28 cellular contexts compared by ENCODE assay signal in the genomic region with DNA sequence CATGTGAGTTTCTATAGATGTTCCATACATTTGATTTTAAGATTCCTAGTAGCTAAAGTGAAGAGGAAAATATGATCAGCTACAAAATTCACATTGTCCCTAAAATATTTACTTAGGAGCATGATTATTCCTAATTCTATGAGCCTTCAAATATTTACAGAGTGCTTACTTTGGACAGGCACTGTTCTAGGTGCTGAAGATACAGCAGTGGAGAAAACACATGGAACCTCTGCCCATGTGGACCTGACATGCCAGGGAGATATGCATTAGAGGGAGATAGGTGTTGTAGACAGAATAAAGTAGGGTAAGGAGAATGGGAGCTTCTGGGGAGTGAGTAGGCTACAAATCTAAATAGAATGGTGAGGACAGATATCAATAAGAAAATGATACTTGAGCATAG.
"Had no signal": no experiment of that assay in that cellular context is flagged by ENCODE, and none has a peak within 500 bp of the region (broad histone marks: within the 10 kb centered on the region; RNA-seq: fewer than 3 reads in every experiment).

No MANE protein-coding gene starts in this region.

- H3K27ac ChIP-seq: coronary artery, dorsolateral prefrontal cortex, epithelial cell of prostate, esophagus muscularis mucosa, esophagus squamous epithelium, foreskin keratinocyte, gastrocnemius medialis, gastroesophageal sphincter, heart left ventricle, heart right ventricle, hepatocyte had no signal

- H3K27ac Mint-ChIP-seq: dendritic cell treated with granulocyte-macrophage colony-stimulating factor and Interleukin-4, amounts not matched to agents 40 ng/mL and 50 ng/mL, for 4 days; effector memory CD8-positive, alpha-beta T cell; endodermal cell had no signal

- H3K4me3 Mint-ChIP-seq: dendritic cell treated with granulocyte-macrophage colony-stimulating factor and Interleukin-4, amounts not matched to agents 40 ng/mL and 50 ng/mL, for 4 days; effector memory CD8-positive, alpha-beta T cell; endodermal cell had no signal

- ATAC-seq: effector memory CD8-positive, alpha-beta T cell; esophagus mucosa; foreskin keratinocyte; gastrocnemius medialis; gastroesophageal sphincter; heart left ventricle; heart right ventricle had no signal

- DNase-seq: cortex of kidney; dermis blood vessel endothelial cell; dorsolateral prefrontal cortex; effector CD4-positive, alpha-beta T cell; effector CD8-positive, alpha-beta T cell; effector memory CD4-positive, alpha-beta T cell; effector memory CD8-positive, alpha-beta T cell; endodermal cell; erythroblast; esophagus squamous epithelium; foreskin fibroblast; foreskin keratinocyte; foreskin melanocyte; gastrocnemius medialis; glutamatergic neuron; heart left ventricle; heart right ventricle; hippocampal formation had no signal

- FAIRE-seq: endometrium, endothelial cell of umbilical vein, frontal cortex had no signal

- H3K4me1 Mint-ChIP-seq: endodermal cell had no signal

- H3K4me1 ChIP-seq: esophagus muscularis mucosa, esophagus squamous epithelium, foreskin keratinocyte, gastrocnemius medialis, gastroesophageal sphincter, heart left ventricle, heart right ventricle had no signal

- H3K79me2 ChIP-seq: hepatocyte had no signal

- H3K27me3 ChIP-seq: esophagus muscularis mucosa, esophagus squamous epithelium, gastrocnemius medialis, gastroesophageal sphincter, heart left ventricle, heart right ventricle, hepatocyte had no signal

- H3K4me2 ChIP-seq: hepatocyte had no signal

- H3K4me3 ChIP-seq: coronary artery, dorsolateral prefrontal cortex, esophagus muscularis mucosa, esophagus squamous epithelium, gastrocnemius medialis, gastroesophageal sphincter, heart left ventricle, heart right ventricle, hepatocyte had no signal

- H2AFZ ChIP-seq: hepatocyte had no signal

- H3K9me3 ChIP-seq: gastrocnemius medialis had no signal

- H3K36me3 ChIP-seq: esophagus muscularis mucosa, esophagus squamous epithelium, gastrocnemius medialis, gastroesophageal sphincter, heart left ventricle, heart right ventricle had no signal
